7 cellular contexts compared by ENCODE assay signal in the genomic region with DNA sequence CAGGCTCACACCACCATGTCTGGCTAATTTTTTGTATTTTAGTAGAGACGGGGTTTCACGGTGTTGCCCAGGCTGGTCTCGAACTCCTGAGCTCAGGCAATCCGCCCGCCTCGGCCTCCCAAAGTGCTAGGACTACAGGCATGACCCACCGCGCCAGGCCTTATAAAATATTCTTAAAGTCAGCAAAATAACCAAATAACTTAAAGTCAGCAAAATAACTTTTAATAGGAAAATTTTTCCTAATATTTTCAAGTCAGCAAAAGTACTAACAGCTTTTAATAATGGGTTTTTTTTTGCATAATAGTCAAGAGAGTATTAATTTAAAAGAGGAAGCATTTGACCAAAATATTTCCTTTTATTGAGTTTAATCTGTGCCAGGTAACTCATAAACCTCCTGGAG.
DNase-seq lines count a peak whose midpoint lies in the region; TF ChIP-seq lines count a peak whose summit lies in the region.
"Not testable (repeated sequence)": the region's sequence is repeated elsewhere in the genome, so short reads cannot be mapped to it uniquely, and the experiment has no call there.

No MANE protein-coding gene starts in this region.

- H3K9ac ChIP-seq in BLaER1; mesendoderm (ENCODE audit: low read length): not testable (repeated sequence)
- H3K9ac ChIP-seq in Loucy (ENCODE audit: low read depth, low read length, poor library complexity, severe bottlenecking) = peak overlapping the region; percentile 56

- TF ChIP-seq CTCF in DOHH2 (IDR thresholded peaks at IDR 0.05; ENCODE audit: low read depth, low read length, poor library complexity, severe bottlenecking); Loucy (conservative IDR thresholded peaks at IDR 0.05; ENCODE audit: low read length); OCI-LY7 (conservative IDR thresholded peaks at IDR 0.05; ENCODE audit: low read length); chondrocyte (IDR thresholded peaks at IDR 0.05); vagina (IDR thresholded peaks at IDR 0.05): not testable (repeated sequence)

- CTCF ChIA-PET in OCI-LY7 (lab: Charles Lee; ENCODE audit: unreplicated experiment) = not testable (repeated sequence)

- not testable (repeated sequence) for BruUV-seq in OCI-LY7 (replicated peaks; lab: Mats Ljungman, UMichigan)

- H3K79me1 ChIP-seq in mesendoderm (ENCODE audit: low read length) = not testable (repeated sequence)

- H3K4ac ChIP-seq in mesendoderm (ENCODE audit: low read depth, low read length) = not testable (repeated sequence)

- H3K27ac ChIP-seq in BLaER1; mesendoderm (ENCODE audit: low read depth, low read length): not testable (repeated sequence)
- peak overlapping the region; percentile 62 for H3K27ac ChIP-seq in DOHH2 (ENCODE audit: low read depth, low read length)
- peak overlapping the region; percentile 70 for H3K27ac ChIP-seq in OCI-LY7 (ENCODE audit: low read depth, low read length, poor library complexity, severe bottlenecking)
- H3K27ac ChIP-seq in vagina = peak overlapping the region; percentile 41

- not testable (repeated sequence) for H4K8ac ChIP-seq in mesendoderm (ENCODE audit: low read depth, low read length)

- H3K18ac ChIP-seq in mesendoderm (ENCODE audit: low read length) = not testable (repeated sequence)

- not testable (repeated sequence) for TF ChIP-seq POLR2A in vagina (IDR thresholded peaks at IDR 0.05)

- H3K56ac ChIP-seq in mesendoderm (ENCODE audit: low read length) = not testable (repeated sequence)

- POLR2A ChIA-PET in OCI-LY7 (lab: Charles Lee) = interaction anchor here (1.0 kb wide), 1 partner anchor 11 kb away, joined by 3 read pairs; no protein-coding TSS in a partner anchor

- H3K4me3 ChIP-seq in BLaER1; mesendoderm (ENCODE audit: low read length); vagina: not testable (repeated sequence)
- H3K4me3 ChIP-seq in DOHH2 (ENCODE audit: low read length) (0 out of 2 replicates have a peak overlapping the region, but pooled peaks have one; percentile 4), Loucy (ENCODE audit: low read length, poor library complexity, severe bottlenecking) (peak overlapping the region; percentile 60), OCI-LY7 (ENCODE audit: low read depth, low read length, poor library complexity, severe bottlenecking) (peak overlapping the region; percentile 63)

- peak overlapping the region; percentile 32 for H3K27ac Mint-ChIP-seq in chondrocyte (ENCODE audit: unreplicated experiment)

- not testable (repeated sequence) for DNase-seq in OCI-LY7 (ENCODE audit: low spot score); chondrocyte (ENCODE audit: low spot score); mesendoderm; vagina (ENCODE audit: extremely low spot score in 2 of 2)

- H3K27me3 Mint-ChIP-seq in chondrocyte (ENCODE audit: low read depth) = not testable (repeated sequence)

- H3K36me3 Mint-ChIP-seq in chondrocyte (ENCODE audit: low read depth) = not testable (repeated sequence)

- not testable (repeated sequence) for H3K9me2 ChIP-seq in DOHH2 (replicated peaks; ENCODE audit: control insufficient read depth, low read length); Loucy (replicated peaks; ENCODE audit: low read depth, low read length); OCI-LY7 (ENCODE audit: insufficient read depth, low read length)

- H3K4me1 ChIP-seq in BLaER1 (peaks cover 64% of the 10 kb centered on the region), DOHH2 (ENCODE audit: control insufficient read depth, low read length) (peaks cover 73% of the 10 kb centered on the region), Loucy (ENCODE audit: insufficient read depth, low read length, poor library complexity, severe bottlenecking) (peaks cover 87% of the 10 kb centered on the region), OCI-LY7 (ENCODE audit: insufficient read depth, low read length, poor library complexity, severe bottlenecking) (peaks cover 83% of the 10 kb centered on the region), vagina (peaks cover 16% of the 10 kb centered on the region)
- H3K4me1 ChIP-seq in mesendoderm (ENCODE audit: control insufficient read depth, low read depth, low read length) = not testable (repeated sequence)

- H4K20me1 ChIP-seq in BLaER1; DOHH2 (ENCODE audit: control insufficient read depth, insufficient read depth, low read depth, low read length); Loucy (ENCODE audit: insufficient read depth, low read length, poor library complexity, severe bottlenecking); OCI-LY7 (ENCODE audit: insufficient read depth, low read length): not testable (repeated sequence)

- not testable (repeated sequence) for H4K5ac ChIP-seq in mesendoderm (ENCODE audit: low read length)

- not testable (repeated sequence) for H3K9me3 Mint-ChIP-seq in chondrocyte (ENCODE audit: low read depth)

- peaks cover 40% of the 10 kb centered on the region for H3K79me2 ChIP-seq in DOHH2 (ENCODE audit: control insufficient read depth, low read length)
- peaks cover 14% of the 10 kb centered on the region; the same call in 1 of the 2 replicates for H3K79me2 ChIP-seq in Loucy (ENCODE audit: insufficient read depth, low read length)
- H3K79me2 ChIP-seq in OCI-LY7 (ENCODE audit: insufficient read depth, low read depth, low read length) = peaks cover 26% of the 10 kb centered on the region; the same call in 1 of the 2 replicates
- H3K79me2 ChIP-seq in mesendoderm (ENCODE audit: control insufficient read depth, insufficient read depth, low read length) = not testable (repeated sequence)

- intact Hi-C loops in OCI-LY7 (cut with micrococcal nuclease; ENCODE audit: unreplicated experiment) = loop anchor here (1.0 to 10.0 kb wide), 4 partner anchors 98 to 335 kb away; no protein-coding TSS in a partner anchor
- intact Hi-C loops in vagina (cut with DNase I) = loop anchor here (10.0 kb wide), 1 partner anchor 718 kb away; the partner anchor contains the start of gene HOXA13

- not testable (repeated sequence) for H2BK120ac ChIP-seq in mesendoderm (ENCODE audit: low read depth, low read length)

- WGBS in mesendoderm (ENCODE audit: extremely low coverage, insufficient coverage, low lambda C conversion rate) = no CpG with 5 or more reads among the region's 8 CpGs

- not testable (repeated sequence) for H3K23ac ChIP-seq in mesendoderm (ENCODE audit: low read length)

- H2BK5ac ChIP-seq in mesendoderm (ENCODE audit: low read length) = not testable (repeated sequence)

- H3K4me2 ChIP-seq in BLaER1 = peak overlapping the region; percentile 85
- H3K4me2 ChIP-seq in DOHH2 (ENCODE audit: low read length) = peak overlapping the region; percentile 77
- peak overlapping the region; percentile 81 for H3K4me2 ChIP-seq in Loucy (ENCODE audit: low read depth, low read length, poor library complexity, severe bottlenecking)
- peak overlapping the region; percentile 87 for H3K4me2 ChIP-seq in OCI-LY7 (ENCODE audit: low read length)
- H3K4me2 ChIP-seq in mesendoderm (ENCODE audit: low read length) = not testable (repeated sequence)

- not testable (repeated sequence) for H2AFZ ChIP-seq in Loucy (ENCODE audit: low read length)
- H2AFZ ChIP-seq in OCI-LY7 (ENCODE audit: low read length) = peak overlapping the region; percentile 83; the same call in 1 of the 2 replicates

- H3K9me3 ChIP-seq in BLaER1; DOHH2 (ENCODE audit: control insufficient read depth, insufficient read depth, low read length); Loucy (ENCODE audit: insufficient read depth, low read depth, low read length); OCI-LY7 (ENCODE audit: low read length); vagina: not testable (repeated sequence)

- peaks cover 44% of the 10 kb centered on the region for H3K4me1 Mint-ChIP-seq in chondrocyte (ENCODE audit: low read depth)

- peaks cover 24% of the 10 kb centered on the region for H3F3A ChIP-seq in DOHH2 (ENCODE audit: control insufficient read depth, insufficient read depth)
- H3F3A ChIP-seq in Loucy (ENCODE audit: low read depth) = not testable (repeated sequence)

- not testable (repeated sequence) for H3K27me3 ChIP-seq in BLaER1; DOHH2 (ENCODE audit: control insufficient read depth, low read length); Loucy (ENCODE audit: insufficient read depth, low read length, poor library complexity, severe bottlenecking); mesendoderm (ENCODE audit: insufficient read depth, low read length, poor library complexity); vagina

- H2AK5ac ChIP-seq in mesendoderm (ENCODE audit: low read length) = not testable (repeated sequence)

- H3K4me3 Mint-ChIP-seq in chondrocyte (ENCODE audit: unreplicated experiment) = not testable (repeated sequence)

- not testable (repeated sequence) for H3K36me3 ChIP-seq in BLaER1; DOHH2 (ENCODE audit: control insufficient read depth, low read length); Loucy (ENCODE audit: insufficient read depth, low read length); OCI-LY7 (ENCODE audit: insufficient read depth, low read length); mesendoderm (ENCODE audit: control insufficient read depth, insufficient read depth, low read length); vagina

- peak overlapping the region; percentile 92 for H2BK15ac ChIP-seq in mesendoderm (replicated peaks; ENCODE audit: low read depth)
